ENCODE assay signal across 23 cellular contexts in the genomic region with DNA sequence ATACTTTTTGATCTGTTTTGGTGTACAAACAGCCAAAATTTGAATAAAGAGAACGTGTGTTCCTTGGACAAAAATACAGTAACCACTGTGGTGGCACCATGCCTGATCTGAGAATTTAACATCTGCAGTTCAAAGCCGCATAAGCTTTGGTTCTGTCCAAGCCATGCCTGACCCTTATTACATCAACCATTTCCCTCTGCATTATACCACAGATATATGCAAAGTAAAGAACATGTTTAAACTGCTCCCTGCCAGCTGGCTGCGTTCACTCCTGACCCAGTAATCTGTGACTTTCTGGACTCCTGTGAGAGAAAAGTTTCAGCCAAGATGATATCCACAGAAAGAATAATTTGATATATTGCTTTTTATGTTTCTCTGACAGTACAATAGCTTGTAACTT.
A peak's percentile ranks its signal among the peaks of the same experiment; 100 is the strongest.
DNase-seq lines count a peak whose midpoint lies in the region; ATAC-seq, FAIRE-seq and TF ChIP-seq lines count a peak whose summit lies in the region.
"Had no signal": no experiment of that assay in that cellular context is flagged by ENCODE, and none has a peak within 500 bp of the region (broad histone marks: within the 10 kb centered on the region; RNA-seq: fewer than 3 reads in every experiment).

No MANE protein-coding gene starts in this region.

- dilution Hi-C loops in keratinocyte (cut with MboI; ENCODE audit: extremely low pct_ligation_motif_present, low sequenced_read_pairs), result no loop called here

- H3K27me3 ChIP-seq in right cardiac atrium (ENCODE audit: control insufficient read depth, insufficient read depth) (no peaks in the 10 kb centered on the region), left ventricle myocardium inferior (ENCODE audit: low read depth) (no peaks in the 10 kb centered on the region), bronchial epithelial cell (ENCODE audit: control insufficient read depth, insufficient read depth, low read length) (no peaks in the 10 kb centered on the region), keratinocyte (ENCODE audit: control insufficient read depth, extremely low read depth, insufficient read depth, low read length) (no peaks in the 10 kb centered on the region)

- H3K9ac ChIP-seq in keratinocyte (ENCODE audit: control insufficient read depth, extremely low read depth, insufficient read depth, low read length), result no peak overlapping the region
- H3K9ac ChIP-seq: GM23248 had no signal

- H4K20me1 ChIP-seq in keratinocyte (ENCODE audit: control insufficient read depth, extremely low read depth, insufficient read depth, low read length), result no peaks in the 10 kb centered on the region

- H3K9me1 ChIP-seq in keratinocyte (ENCODE audit: control insufficient read depth, extremely low read depth, insufficient read depth, low read length), result no peaks in the 10 kb centered on the region

- intact Hi-C loops in right cardiac atrium (cut with DNase I), result no loop called here
- intact Hi-C loops in left ventricle myocardium inferior (cut with micrococcal nuclease), result no loop called here

- no peaks in the 10 kb centered on the region for H3K4me1 ChIP-seq in right cardiac atrium (ENCODE audit: control insufficient read depth, insufficient read depth, low read length)
- no peaks in the 10 kb centered on the region for H3K4me1 ChIP-seq in left ventricle myocardium inferior
- no peaks in the 10 kb centered on the region for H3K4me1 ChIP-seq in keratinocyte (ENCODE audit: control insufficient read depth, extremely low read depth, insufficient read depth, low read length)
- H3K4me1 ChIP-seq: HAP-1 had no signal

- peak in 2 of 3 donors; percentile 25 to 49 for DNase-seq in right cardiac atrium
- no peak for DNase-seq in left ventricle myocardium inferior
- DNase-seq in bronchial epithelial cell (ENCODE audit: low read depth), result peak; percentile 12
- DNase-seq in keratinocyte (ENCODE audit: low read depth, low spot score), result no peak
- DNase-seq in NCI-H524 (lab: John Stamatoyannopoulos, UW), result no peak
- DNase-seq: CD8-positive, alpha-beta memory T cell; GM23248; KG1; NCI-H1105 treated with DMSO at 0.1 percent for 48 hours; NCI-H1694; NCI-H2081; NCI-H2171; NCI-H345; NCI-H524 treated with DMSO at 0.1 percent for 48 hours; PC-3; SHP77; SW 1271 had no signal

- no peak overlapping the region for H3K4me2 ChIP-seq in keratinocyte (ENCODE audit: control insufficient read depth, extremely low read depth, insufficient read depth, low read depth, low read length)

- H3K36me3 ChIP-seq in left ventricle myocardium inferior (no peaks in the 10 kb centered on the region), bronchial epithelial cell (ENCODE audit: control insufficient read depth, insufficient read depth, low read length) (no peaks in the 10 kb centered on the region), keratinocyte (ENCODE audit: control insufficient read depth in 2 of 2, extremely low read depth in 1 of 2, insufficient read depth in 2 of 2, low read length in 2 of 2) (no peaks in the 10 kb centered on the region)
- H3K36me3 ChIP-seq: HAP-1 had no signal

- H3K27ac ChIP-seq in right cardiac atrium (ENCODE audit: low read length) (no peak overlapping the region), left ventricle myocardium inferior (replicated peaks) (no peak overlapping the region), keratinocyte (ENCODE audit: control insufficient read depth, insufficient read depth, low read length) (no peak overlapping the region)
- H3K27ac ChIP-seq: C4-2B, GM23248 had no signal

- no peak for TF ChIP-seq CTCF in left ventricle myocardium inferior (IDR thresholded peaks at IDR 0.05; ENCODE audit: borderline replicate concordance)
- TF ChIP-seq CTCF in bronchial epithelial cell (IDR thresholded peaks at IDR 0.05; ENCODE audit: insufficient read depth, low read length, severe bottlenecking), result no peak
- TF ChIP-seq CTCF in keratinocyte (optimal IDR thresholded peaks at IDR 0.05 in 1 of 3, IDR thresholded peaks at IDR 0.05 in 1 of 3, conservative IDR thresholded peaks at IDR 0.05 in 1 of 3; ENCODE audit: extremely low read depth in 1 of 3, insufficient read depth in 2 of 3, low read length in 3 of 3), result no peak

- no peak for FAIRE-seq in bronchial epithelial cell (lab: Jason Lieb, UNC)
- FAIRE-seq in keratinocyte (lab: Jason Lieb, UNC), result peak; percentile 48
- FAIRE-seq: A204.1, HTR-8/SVneo had no signal

- WGBS in right cardiac atrium, result 35% methylated on average over 3 of the region's 3 CpGs

- no peaks in the 10 kb centered on the region for H3K9me3 ChIP-seq in right cardiac atrium (ENCODE audit: control insufficient read depth, low read length)
- H3K9me3 ChIP-seq in left ventricle myocardium inferior (replicated peaks), result no peaks in the 10 kb centered on the region
- no peaks in the 10 kb centered on the region for H3K9me3 ChIP-seq in keratinocyte (ENCODE audit: control insufficient read depth, low read depth, low read length)
- H3K9me3 ChIP-seq: HAP-1 had no signal

- ATAC-seq in right cardiac atrium, result no peak
- ATAC-seq in GM21825 (IDR thresholded peaks at IDR 0.05; ENCODE audit: unreplicated experiment), result no peak
- no peak for ATAC-seq in HG02763 (IDR thresholded peaks at IDR 0.05; ENCODE audit: unreplicated experiment)
- ATAC-seq: PC-3 had no signal

- no peak overlapping the region for H3K4me3 ChIP-seq in right cardiac atrium (ENCODE audit: low read length)
- H3K4me3 ChIP-seq in left ventricle myocardium inferior, result no peak overlapping the region
- H3K4me3 ChIP-seq in bronchial epithelial cell (ENCODE audit: low read depth, low read length), result no peak overlapping the region
- no peak overlapping the region for H3K4me3 ChIP-seq in keratinocyte (ENCODE audit: control insufficient read depth in 2 of 3, extremely low read depth in 1 of 3, insufficient read depth in 2 of 3, low read depth in 1 of 3, low read length in 3 of 3)
- H3K4me3 ChIP-seq: GM23248, HAP-1 had no signal

- peak overlapping the region; percentile 56 for H2AFZ ChIP-seq in keratinocyte (ENCODE audit: control insufficient read depth, low read length)
- H2AFZ ChIP-seq: GM23248 had no signal

- H3K79me2 ChIP-seq in keratinocyte (ENCODE audit: control insufficient read depth, insufficient read depth, low read length), result no peaks in the 10 kb centered on the region

Comparison
In these comparisons a context has a peak if more than half of its experiments do, and no peak if none do; other contexts are left out.
1. DNase-seq: peak in right cardiac atrium (2 of 3) and bronchial epithelial cell (single experiment); none in left ventricle myocardium inferior (single experiment), keratinocyte (single experiment) and NCI-H524 (0 of 2).